ENCODE assay signal across 8 cellular contexts in the genomic region with DNA sequence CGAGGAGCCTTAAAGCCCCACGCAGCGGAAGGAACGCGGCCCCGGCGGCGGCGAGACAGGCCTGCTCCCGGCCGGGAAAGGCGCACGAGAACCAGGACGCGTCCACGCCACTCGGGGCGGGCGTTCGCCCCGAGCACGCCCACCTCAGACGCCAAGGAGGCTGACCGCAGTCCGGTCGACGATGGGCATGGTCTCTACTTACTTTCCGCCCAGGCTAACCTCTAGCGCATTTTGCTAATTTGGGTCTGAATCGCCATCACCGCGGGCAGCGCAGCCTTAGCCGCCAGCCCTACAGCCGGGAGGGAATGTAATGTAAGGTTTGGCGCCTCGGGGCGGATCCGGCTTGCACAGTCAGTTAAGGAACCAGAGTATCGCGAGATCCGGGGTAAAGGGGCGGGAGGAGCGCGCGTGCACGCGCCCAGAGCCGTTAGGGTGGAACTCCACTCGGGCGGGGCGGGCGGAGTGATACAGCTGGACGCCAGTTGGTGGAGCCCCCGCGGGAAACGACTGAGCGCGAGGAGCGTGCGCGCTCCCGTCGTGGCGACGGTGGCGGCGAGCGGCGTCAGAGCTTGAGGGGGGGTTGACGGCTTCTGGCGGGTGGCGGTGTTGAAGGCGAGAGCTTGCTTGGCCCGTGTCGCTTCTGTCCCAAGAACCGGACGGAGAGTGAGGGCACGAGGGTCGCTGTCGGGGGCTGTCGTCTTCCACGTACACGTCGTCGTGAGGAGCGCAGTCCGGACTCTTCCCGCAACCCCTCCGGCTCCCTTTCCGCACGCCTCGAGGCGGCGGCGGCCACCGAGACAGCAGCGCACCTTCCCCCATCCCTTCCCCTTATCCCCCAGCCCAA. TPM values are rescaled to one million over a fixed set of nuclear protein-coding genes. Genes with fewer than 3 reads are reported as not detected.
DNase-seq lines count a peak whose midpoint lies in the region; ATAC-seq, FAIRE-seq and TF ChIP-seq lines count a peak whose summit lies in the region.

A gene with protein sequence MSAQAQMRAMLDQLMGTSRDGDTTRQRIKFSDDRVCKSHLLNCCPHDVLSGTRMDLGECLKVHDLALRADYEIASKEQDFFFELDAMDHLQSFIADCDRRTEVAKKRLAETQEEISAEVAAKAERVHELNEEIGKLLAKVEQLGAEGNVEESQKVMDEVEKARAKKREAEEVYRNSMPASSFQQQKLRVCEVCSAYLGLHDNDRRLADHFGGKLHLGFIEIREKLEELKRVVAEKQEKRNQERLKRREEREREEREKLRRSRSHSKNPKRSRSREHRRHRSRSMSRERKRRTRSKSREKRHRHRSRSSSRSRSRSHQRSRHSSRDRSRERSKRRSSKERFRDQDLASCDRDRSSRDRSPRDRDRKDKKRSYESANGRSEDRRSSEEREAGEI (plus strand): TSS at position 529 of the 844 bp plus-strand sequence. CDS start 368 bp downstream, outside the sequence.

- DNase-seq in GM12892 (ENCODE audit: insufficient read length): peak; percentile 78
- DNase-seq in NCI-H146 (lab: John Stamatoyannopoulos, UW): peak; percentile 99
- peak; percentile 98 to 100 (median 99) for DNase-seq in T-helper 1 cell
- peak; percentile 99 to 100 (median 100) for DNase-seq in adrenal gland
- peak; percentile 100 for DNase-seq in heart left ventricle
- DNase-seq in posterior vena cava (ENCODE audit: low spot score): peak; percentile 100
- peak; percentile 100 for DNase-seq in upper lobe of right lung

- 0 to 2% (median 0%) methylated on average over 5 to 98 of the region's 98 CpGs for WGBS in adrenal gland, 4 donors
- WGBS in heart left ventricle, 4 donors: 0 to 2% (median 1%) methylated on average over 34 to 98 of the region's 98 CpGs

- peak; percentile 97 for TF ChIP-seq POLR2A in GM12892 (IDR thresholded peaks at IDR 0.05; ENCODE audit: low read depth, low read length)
- TF ChIP-seq POLR2A in adrenal gland (IDR thresholded peaks at IDR 0.05): peak; percentile 92 to 97
- peak; percentile 24 to 85 for TF ChIP-seq POLR2A in heart left ventricle (IDR thresholded peaks at IDR 0.05)

- H3K36me3 ChIP-seq in adrenal gland (replicated peaks in 1 of 2): no peaks in the 10 kb centered on the region
- peaks cover 0 to 17% (median 11%) of the 10 kb centered on the region in 9 donors for H3K36me3 ChIP-seq in heart left ventricle
- peaks cover 12% of the 10 kb centered on the region for H3K36me3 ChIP-seq in upper lobe of right lung

- ATAC-seq in HG02852 (IDR thresholded peaks at IDR 0.05; ENCODE audit: unreplicated experiment) (peak; percentile 65), heart left ventricle (peak; percentile 96 to 97 (median 96)), upper lobe of right lung (peak; percentile 97)

- H3K4me3 ChIP-seq in adrenal gland (peak within 1 kb of the TSS; percentile 77 to 99 (median 90)), heart left ventricle (peak within 1 kb of the TSS; percentile 79 to 100 (median 92)), upper lobe of right lung (peak within 1 kb of the TSS; percentile 86)

- H3K27me3 ChIP-seq in adrenal gland (no peaks in the 10 kb centered on the region), heart left ventricle (no peaks in the 10 kb centered on the region), upper lobe of right lung (no peaks in the 10 kb centered on the region)

- FAIRE-seq in GM12892 (lab: Jason Lieb, UNC): peak; percentile 98

- H3K4me1 ChIP-seq in adrenal gland (replicated peaks in 1 of 2): peaks cover 8 to 36% of the 10 kb centered on the region in 2 donors
- H3K4me1 ChIP-seq in heart left ventricle: peaks cover 5 to 47% (median 32%) of the 10 kb centered on the region in 12 donors
- peaks cover 25% of the 10 kb centered on the region for H3K4me1 ChIP-seq in upper lobe of right lung

- intact Hi-C loops in adrenal gland (cut with DNase I): loop anchor here in 1 of 2 donors (2.0 kb wide), 1 partner anchor 19 kb away; a partner anchor contains a TSS
- intact Hi-C loops in heart left ventricle (cut with DNase I): loop anchor here in 9 of 10 donors (1.0 to 2.0 kb wide), 3 partner anchors 18 to 19 kb away; a partner anchor contains a TSS
- intact Hi-C loops in posterior vena cava (cut with DNase I): loop anchor here in 1 of 2 donors (2.0 kb wide), 1 partner anchor 19 kb away; a partner anchor contains a TSS
- intact Hi-C loops in upper lobe of right lung (cut with DNase I): no loop called here

- H3K9me3 ChIP-seq in adrenal gland (replicated peaks in 1 of 3) (no peaks in the 10 kb centered on the region), heart left ventricle (no peaks in the 10 kb centered on the region), upper lobe of right lung (no peaks in the 10 kb centered on the region)

- TF ChIP-seq CTCF in adrenal gland (IDR thresholded peaks at IDR 0.05) (peak in 3 of 6 experiments; percentile 1 to 20 (median 10)), heart left ventricle (IDR thresholded peaks at IDR 0.05) (peak in 5 of 12 donors; percentile 5 to 32 (median 7)), upper lobe of right lung (IDR thresholded peaks at IDR 0.05) (no peak)

- H3K27ac ChIP-seq in adrenal gland (peak within 1 kb of the TSS; percentile 95 to 100 (median 99)), heart left ventricle (peak within 1 kb of the TSS; percentile 95 to 100 (median 99)), upper lobe of right lung (peak within 1 kb of the TSS; percentile 99)

RNA-seq across cellular contexts. Expression of the gene that starts here (rescaled TPM):
- polyA plus RNA-seq in GM12892 (2012; ENCODE audit: missing spikeins): 67.6 TPM
- total RNA-seq in adrenal gland (10 to 100 TPM; 31.5 to 100.0 (median 54.4) TPM), heart left ventricle (10 to 100 TPM; 29.4 to 55.4 (median 46.3) TPM), posterior vena cava (10 to 100 TPM; 74.9 to 77.5 TPM), upper lobe of right lung (79.5 TPM)
- polyA plus RNA-seq in adrenal gland (10 to 100 TPM; 51.2 to 87.6 (median 55.3) TPM), heart left ventricle (10 to 100 TPM; 29.8 to 39.3 TPM)

Comparison
In these comparisons a context has a peak if more than half of its experiments do, and no peak if none do; other contexts are left out.
1. Peak in every context shown above with its lines: DNase-seq, ATAC-seq, H3K4me3 ChIP-seq and H3K27ac ChIP-seq.